1 cellular context compared by ENCODE assay signal in genomic region chr11:47586456-47586855, GRCh38.
TF ChIP-seq lines count a peak whose summit lies in the region.

Gene FAM180B (plus strand): TSS chr11:47586678. CDS start chr11:47586769, 91 bp downstream.

TF ChIP-seq in HepG2, 621 proteins besides CTCF, POLR2A, EP300 and RAD21:
- no peak for TF ChIP-seq PCBP1 (IDR thresholded peaks at IDR 0.05; ENCODE audit: borderline replicate concordance, low read depth, low read length)
- TF ChIP-seq ZNF777 (CRISPR knock-in tag; IDR thresholded peaks at IDR 0.05): no peak
- TF ChIP-seq ZNF496 (CRISPR knock-in tag; IDR thresholded peaks at IDR 0.05; ENCODE audit: insufficient replicate concordance): no peak
- no peak for TF ChIP-seq ZNF83 (CRISPR knock-in tag; IDR thresholded peaks at IDR 0.05; ENCODE audit: borderline replicate concordance)
- TF ChIP-seq, protein P1, sequence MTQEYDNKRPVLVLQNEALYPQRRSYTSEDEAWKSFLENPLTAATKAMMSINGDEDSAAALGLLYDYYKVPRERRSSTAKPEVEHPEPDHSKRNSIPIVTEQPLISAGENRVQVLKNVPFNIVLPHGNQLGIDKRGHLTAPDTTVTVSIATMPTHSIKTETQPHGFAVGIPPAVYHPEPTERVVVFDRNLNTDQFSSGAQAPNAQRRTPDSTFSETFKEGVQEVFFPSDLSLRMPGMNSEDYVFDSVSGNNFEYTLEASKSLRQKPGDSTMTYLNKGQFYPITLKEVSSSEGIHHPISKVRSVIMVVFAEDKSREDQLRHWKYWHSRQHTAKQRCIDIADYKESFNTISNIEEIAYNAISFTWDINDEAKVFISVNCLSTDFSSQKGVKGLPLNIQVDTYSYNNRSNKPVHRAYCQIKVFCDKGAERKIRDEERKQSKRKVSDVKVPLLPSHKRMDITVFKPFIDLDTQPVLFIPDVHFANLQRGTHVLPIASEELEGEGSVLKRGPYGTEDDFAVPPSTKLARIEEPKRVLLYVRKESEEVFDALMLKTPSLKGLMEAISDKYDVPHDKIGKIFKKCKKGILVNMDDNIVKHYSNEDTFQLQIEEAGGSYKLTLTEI (CRISPR knock-in tag; conservative IDR thresholded peaks at IDR 0.05): no peak
- TF ChIP-seq ONECUT2 (CRISPR knock-in tag; IDR thresholded peaks at IDR 0.05): no peak
- TF ChIP-seq, protein P2, sequence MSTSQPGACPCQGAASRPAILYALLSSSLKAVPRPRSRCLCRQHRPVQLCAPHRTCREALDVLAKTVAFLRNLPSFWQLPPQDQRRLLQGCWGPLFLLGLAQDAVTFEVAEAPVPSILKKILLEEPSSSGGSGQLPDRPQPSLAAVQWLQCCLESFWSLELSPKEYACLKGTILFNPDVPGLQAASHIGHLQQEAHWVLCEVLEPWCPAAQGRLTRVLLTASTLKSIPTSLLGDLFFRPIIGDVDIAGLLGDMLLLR (CRISPR knock-in tag; IDR thresholded peaks at IDR 0.05): no peak
- TF ChIP-seq NR1H2 (CRISPR knock-in tag; IDR thresholded peaks at IDR 0.05; ENCODE audit: borderline replicate concordance, low read depth): no peak
- TF ChIP-seq, protein P3, sequence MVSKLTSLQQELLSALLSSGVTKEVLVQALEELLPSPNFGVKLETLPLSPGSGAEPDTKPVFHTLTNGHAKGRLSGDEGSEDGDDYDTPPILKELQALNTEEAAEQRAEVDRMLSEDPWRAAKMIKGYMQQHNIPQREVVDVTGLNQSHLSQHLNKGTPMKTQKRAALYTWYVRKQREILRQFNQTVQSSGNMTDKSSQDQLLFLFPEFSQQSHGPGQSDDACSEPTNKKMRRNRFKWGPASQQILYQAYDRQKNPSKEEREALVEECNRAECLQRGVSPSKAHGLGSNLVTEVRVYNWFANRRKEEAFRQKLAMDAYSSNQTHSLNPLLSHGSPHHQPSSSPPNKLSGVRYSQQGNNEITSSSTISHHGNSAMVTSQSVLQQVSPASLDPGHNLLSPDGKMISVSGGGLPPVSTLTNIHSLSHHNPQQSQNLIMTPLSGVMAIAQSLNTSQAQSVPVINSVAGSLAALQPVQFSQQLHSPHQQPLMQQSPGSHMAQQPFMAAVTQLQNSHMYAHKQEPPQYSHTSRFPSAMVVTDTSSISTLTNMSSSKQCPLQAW (CRISPR knock-in tag; IDR thresholded peaks at IDR 0.05): no peak
- no peak for TF ChIP-seq MAF1 (CRISPR knock-in tag; IDR thresholded peaks at IDR 0.05; ENCODE audit: borderline replicate concordance)
